14 cellular contexts compared by ENCODE assay signal in the genomic region with DNA sequence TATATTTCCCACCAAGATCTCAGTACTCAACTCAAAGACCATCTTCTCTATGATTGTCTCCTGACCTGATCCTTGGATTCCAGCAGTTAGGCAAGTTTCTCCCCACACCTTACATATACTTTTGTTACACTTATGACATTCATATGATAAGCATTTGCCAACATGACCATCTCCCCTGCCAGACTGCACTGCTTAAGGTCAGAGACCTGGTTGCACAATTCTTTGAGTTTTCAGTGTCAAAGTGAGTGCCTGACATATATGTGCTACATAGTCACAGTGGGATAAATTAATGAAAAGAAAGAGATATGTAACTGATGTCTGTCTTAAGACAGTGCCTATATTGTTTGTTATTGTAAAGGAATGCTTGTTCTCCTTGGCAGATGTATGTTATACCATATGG.
"Had no signal": no experiment of that assay in that cellular context is flagged by ENCODE, and none has a peak within 500 bp of the region (broad histone marks: within the 10 kb centered on the region; RNA-seq: fewer than 3 reads in every experiment).

No MANE protein-coding gene starts in this region.

- DNase-seq: activated CD4-positive, alpha-beta T cell treated with anti-CD3 and anti-CD28 coated beads for 1 hour; activated CD4-positive, alpha-beta T cell treated with anti-CD3 and anti-CD28 coated beads, Interleukin-2, amount 50 U/mL, for 48 hours; activated CD8-positive, alpha-beta memory T cell treated with anti-CD3 and anti-CD28 coated beads, Interleukin-2, amount 10 ng/mL, durations not matched to agents 7 days and 5 days; activated effector memory CD4-positive, alpha-beta T cell treated with anti-CD3 and anti-CD28 coated beads, Interleukin-2, amount 50 U/mL, for 16 hours; activated T-cell treated with anti-CD3 and anti-CD28 coated beads, Interleukin-2, amount 50 U/mL, for 4 hours; brain microvascular endothelial cell; esophagus squamous epithelium; left cardiac atrium; naive B cell; spleen; stimulated activated CD4-positive, alpha-beta T cell treated with anti-CD3 and anti-CD28 coated beads, Interleukin-2, amount 100 ng/mL, for 24 hours; stimulated activated naive B cell treated with anti-CD40 and anti-IgM and Interleukin-4, amounts not matched to agents 10 μg/mL and 1 μg/mL and 100 μg/mL, for 72 hours; T-helper 9 cell had no signal

- H3K27me3 ChIP-seq: brain microvascular endothelial cell, esophagus squamous epithelium, right atrium auricular region, spleen had no signal

- H3K4me3 ChIP-seq: esophagus squamous epithelium, right atrium auricular region, spleen had no signal

- H3K36me3 ChIP-seq: brain microvascular endothelial cell, esophagus squamous epithelium, right atrium auricular region, spleen had no signal

- H3K27ac ChIP-seq: brain microvascular endothelial cell, esophagus squamous epithelium, right atrium auricular region, spleen had no signal

- H3K9me3 ChIP-seq: esophagus squamous epithelium, right atrium auricular region, spleen had no signal
